Comparison of ENCODE assay signal across 1 cellular context in genomic region chr10:17599089-17599488, GRCh38.
TF ChIP-seq lines count a peak whose summit lies in the region.

No MANE protein-coding gene starts in this region.

TF ChIP-seq in H1, 55 proteins besides CTCF, POLR2A, EP300 and RAD21:
- TF ChIP-seq ZNF274 (IDR thresholded peaks at IDR 0.05; ENCODE audit: borderline replicate concordance, extremely low read depth, low read length) (no peak), RFX5 (IDR thresholded peaks at IDR 0.05; ENCODE audit: borderline replicate concordance, low read depth, low read length) (no peak), FOSL1 (IDR thresholded peaks at IDR 0.05; ENCODE audit: insufficient read depth, low read depth, low read length) (no peak), POU5F1 (IDR thresholded peaks at IDR 0.05; ENCODE audit: low read depth, low read length) (no peak), BACH1 (IDR thresholded peaks at IDR 0.05; ENCODE audit: low read length) (no peak), GTF2F1 (IDR thresholded peaks at IDR 0.05; ENCODE audit: borderline replicate concordance, low read depth, low read length) (no peak), ATF3 (IDR thresholded peaks at IDR 0.05; ENCODE audit: insufficient read depth, low read depth, low read length) (no peak), CBX5 (IDR thresholded peaks at IDR 0.05; ENCODE audit: low read depth, low read length) (no peak)
